1 cellular context compared by ENCODE assay signal in genomic region chr17:29726721-29727252, GRCh38.
TF ChIP-seq lines count a peak whose summit lies in the region.

No MANE protein-coding gene starts in this region.

TF ChIP-seq in GM23338, 12 proteins besides CTCF, POLR2A, EP300 and RAD21 (continued from another document):
- no peak for TF ChIP-seq ZNF114 (CRISPR knock-in tag; IDR thresholded peaks at IDR 0.05)
- TF ChIP-seq STAT1 (IDR thresholded peaks at IDR 0.05; ENCODE audit: unreplicated experiment): no peak
- no peak for TF ChIP-seq ETS1 (IDR thresholded peaks at IDR 0.05)
